In genomic region chr7:158759749-158760444, GRCh38 we compare ENCODE assay signal across 18 cellular contexts.
"Had no signal": no experiment of that assay in that cellular context is flagged by ENCODE, and none has a peak within 500 bp of the region (broad histone marks: within the 10 kb centered on the region; RNA-seq: fewer than 3 reads in every experiment).

No MANE protein-coding gene starts in this region.

- H3K4me3 ChIP-seq: colonic mucosa, dorsolateral prefrontal cortex, esophagus muscularis mucosa, hepatocyte, left ventricle myocardium inferior, ovary, prostate gland, tibial artery had no signal

- H3K4me1 Mint-ChIP-seq: activated naive CD4-positive, alpha-beta T cell treated with anti-CD3 and anti-CD28 coated beads, Interleukin-2, amount 10 ng/mL, durations not matched to agents 7 days and 5 days; nephron had no signal

- H3K4me3 Mint-ChIP-seq: activated naive CD4-positive, alpha-beta T cell treated with anti-CD3 and anti-CD28 coated beads, Interleukin-2, amount 10 ng/mL, durations not matched to agents 7 days and 5 days; immature natural killer cell; nephron had no signal

- H3K4me1 ChIP-seq: colonic mucosa, prostate gland, tibial artery had no signal

- H3K9me3 ChIP-seq: colonic mucosa, esophagus muscularis mucosa, left ventricle myocardium inferior, neutrophil, ovary, prostate gland, tibial artery had no signal

- H3K36me3 ChIP-seq: colonic mucosa, ovary, prostate gland had no signal

- ATAC-seq: stimulated activated naive CD8-positive, alpha-beta T cell treated with anti-CD3 and anti-CD28 coated beads, Interleukin-15, Interleukin-2, amounts not matched to agents 100 U/mL and 50 U/mL, for 24 hours had no signal

- H3K9me3 Mint-ChIP-seq: activated naive CD4-positive, alpha-beta T cell treated with anti-CD3 and anti-CD28 coated beads, Interleukin-2, amount 10 ng/mL, durations not matched to agents 7 days and 5 days; immature natural killer cell; nephron had no signal

- H3K4me2 ChIP-seq: hepatocyte had no signal

- H3K27ac Mint-ChIP-seq: activated naive CD4-positive, alpha-beta T cell treated with anti-CD3 and anti-CD28 coated beads, Interleukin-2, amount 10 ng/mL, durations not matched to agents 7 days and 5 days; nephron had no signal

- H3K27me3 Mint-ChIP-seq: activated naive CD4-positive, alpha-beta T cell treated with anti-CD3 and anti-CD28 coated beads, Interleukin-2, amount 10 ng/mL, durations not matched to agents 7 days and 5 days had no signal

- H3K27me3 ChIP-seq: colonic mucosa, dorsolateral prefrontal cortex, esophagus muscularis mucosa, hepatocyte, neutrophil, ovary, tibial artery had no signal

- H2AFZ ChIP-seq: hepatocyte had no signal

- H3K27ac ChIP-seq: colonic mucosa, esophagus muscularis mucosa, hepatocyte, left ventricle myocardium inferior, neutrophil, ovary, prostate gland, tibial artery had no signal

- DNase-seq: activated CD4-positive, alpha-beta T cell treated with anti-CD3 and anti-CD28 coated beads for 1 hour; activated effector memory CD4-positive, alpha-beta T cell treated with anti-CD3 and anti-CD28 coated beads, Interleukin-2, amount 50 U/mL, for 16 hours; activated naive CD4-positive, alpha-beta T cell treated with anti-CD3 and anti-CD28 coated beads, Interleukin-2, amount 10 ng/mL, durations not matched to agents 7 days and 5 days; amygdala; colonic mucosa; dorsolateral prefrontal cortex; glutamatergic neuron; immature natural killer cell; left ventricle myocardium inferior; ovary; stimulated activated CD4-positive, alpha-beta T cell treated with anti-CD3 and anti-CD28 coated beads, Interleukin-4, amount 100 ng/mL, for 4 hours; stimulated activated naive CD8-positive, alpha-beta T cell treated with anti-CD3 and anti-CD28 coated beads, Interleukin-15, Interleukin-2, amounts not matched to agents 100 U/mL and 50 U/mL, for 24 hours; tibial artery had no signal
